Comparison of ENCODE assay signal across 14 cellular contexts in genomic region chr3:178480274-178480673, GRCh38. TPM values are rescaled to one million over a fixed set of nuclear protein-coding genes. Genes with fewer than 3 reads are reported as not detected.
DNase-seq lines count a peak whose midpoint lies in the region; ATAC-seq and TF ChIP-seq lines count a peak whose summit lies in the region.
"Had no signal": no experiment of that assay in that cellular context is flagged by ENCODE, and none has a peak within 500 bp of the region (broad histone marks: within the 10 kb centered on the region; RNA-seq: fewer than 3 reads in every experiment).

No MANE protein-coding gene starts in this region.

- H3K4me1 Mint-ChIP-seq in chondrocyte (ENCODE audit: low read depth): peaks cover 6% of the 10 kb centered on the region
- no peaks in the 10 kb centered on the region for H3K4me1 Mint-ChIP-seq in CD4-positive, alpha-beta T cell (ENCODE audit: low read depth)

- in situ Hi-C loops in GM13976 (cut with MboI; ENCODE audit: low sequenced_read_pairs, unreplicated experiment): no loop called here

- H3K27me3 ChIP-seq in CD4-positive, alpha-beta T cell (ENCODE audit: control insufficient read depth, insufficient read depth, low read length): peaks cover 4% of the 10 kb centered on the region
- H3K27me3 ChIP-seq in BE2C: peaks cover 20% of the 10 kb centered on the region

- H3K36me3 Mint-ChIP-seq in chondrocyte (ENCODE audit: low read depth): no peaks in the 10 kb centered on the region
- H3K36me3 Mint-ChIP-seq in CD4-positive, alpha-beta T cell (ENCODE audit: low read depth): no peaks in the 10 kb centered on the region
- H3K36me3 Mint-ChIP-seq: naive B cell had no signal

- no peaks in the 10 kb centered on the region for H3K9me3 ChIP-seq in CD4-positive, alpha-beta T cell (ENCODE audit: control insufficient read depth, low read length)
- no peaks in the 10 kb centered on the region for H3K9me3 ChIP-seq in BE2C

- POLR2A ChIA-PET in CD4-positive, alpha-beta T cell (lab: Charles Lee): no interaction called here

- H3K36me3 ChIP-seq in BE2C: no peaks in the 10 kb centered on the region

- no peak overlapping the region for H3K27ac Mint-ChIP-seq in chondrocyte (ENCODE audit: unreplicated experiment)
- no peak overlapping the region for H3K27ac Mint-ChIP-seq in CD4-positive, alpha-beta T cell
- H3K27ac Mint-ChIP-seq: effector memory CD8-positive, alpha-beta T cell had no signal

- no peaks in the 10 kb centered on the region for H3K4me1 ChIP-seq in BE2C

- H3K4me3 Mint-ChIP-seq in chondrocyte (ENCODE audit: unreplicated experiment): no peak overlapping the region
- no peak overlapping the region for H3K4me3 Mint-ChIP-seq in CD4-positive, alpha-beta T cell
- H3K4me3 Mint-ChIP-seq: effector memory CD8-positive, alpha-beta T cell; naive B cell had no signal

- CTCF ChIA-PET in CD4-positive, alpha-beta T cell (lab: Charles Lee): no interaction called here

- TF ChIP-seq CTCF in GM20000 (IDR thresholded peaks at IDR 0.05; ENCODE audit: extremely low read depth, missing control alignments) (no peak), chondrocyte (IDR thresholded peaks at IDR 0.05) (no peak), BE2C (IDR thresholded peaks at IDR 0.05; ENCODE audit: low read depth, low read length) (no peak), GM13976 (IDR thresholded peaks at IDR 0.05; ENCODE audit: borderline replicate concordance, control extremely low read depth, extremely low read depth, insufficient read depth, missing control alignments) (no peak)
- no peak for TF ChIP-seq CTCF in CD4-positive, alpha-beta T cell (IDR thresholded peaks at IDR 0.05)

- intact Hi-C loops in CD4-positive, alpha-beta T cell (cut with DNase I, micrococcal nuclease): no loop called here

- H3K27me3 Mint-ChIP-seq in chondrocyte (ENCODE audit: low read depth): peaks cover 13% of the 10 kb centered on the region
- peaks cover 13% of the 10 kb centered on the region for H3K27me3 Mint-ChIP-seq in CD4-positive, alpha-beta T cell

- no peak overlapping the region for H3K27ac ChIP-seq in CD4-positive, alpha-beta T cell (ENCODE audit: low read depth, low read length)

- ATAC-seq in GM18511 (IDR thresholded peaks at IDR 0.05; ENCODE audit: unreplicated experiment) (peak; percentile 37), HG02852 (IDR thresholded peaks at IDR 0.05; ENCODE audit: unreplicated experiment) (peak; percentile 36), HG03442 (IDR thresholded peaks at IDR 0.05; ENCODE audit: unreplicated experiment) (peak; percentile 30)
- ATAC-seq in CD4-positive, alpha-beta T cell (ENCODE audit: poor library complexity): no peak
- ATAC-seq: effector memory CD8-positive, alpha-beta T cell had no signal

- peak; percentile 17 for DNase-seq in GM20000 (ENCODE audit: low spot score)
- DNase-seq in chondrocyte (ENCODE audit: low spot score): no peak
- DNase-seq in CD4-positive, alpha-beta T cell: no peak
- no peak for DNase-seq in BE2C
- no peak for DNase-seq in GM13976 (ENCODE audit: low spot score)
- DNase-seq: activated CD4-positive, alpha-beta T cell treated with anti-CD3 and anti-CD28 coated beads for 48 hours; effector memory CD8-positive, alpha-beta T cell; left ventricle myocardium superior; naive B cell; Right ventricle myocardium superior had no signal

- H3K4me3 ChIP-seq in BE2C (ENCODE audit: low read depth, low read length): no peak overlapping the region

- H3K9me3 Mint-ChIP-seq in chondrocyte (ENCODE audit: low read depth): no peaks in the 10 kb centered on the region
- no peaks in the 10 kb centered on the region for H3K9me3 Mint-ChIP-seq in CD4-positive, alpha-beta T cell
- H3K9me3 Mint-ChIP-seq: effector memory CD8-positive, alpha-beta T cell had no signal

RNA-seq across cellular contexts. Expression of gene KCNMB2, which starts 56.0 kb away (rescaled TPM):
- total RNA-seq in chondrocyte: 0.27 TPM in 1 of 3 replicates, not detected in the others
- total RNA-seq in CD4-positive, alpha-beta T cell: not detected
- not detected for polyA plus RNA-seq in BE2C (2012; ENCODE audit: insufficient read depth, insufficient read length, low read depth)
- total RNA-seq: pulmonary artery endothelial cell had no signal
